ENCODE assay signal across 7 cellular contexts in the genomic region with DNA sequence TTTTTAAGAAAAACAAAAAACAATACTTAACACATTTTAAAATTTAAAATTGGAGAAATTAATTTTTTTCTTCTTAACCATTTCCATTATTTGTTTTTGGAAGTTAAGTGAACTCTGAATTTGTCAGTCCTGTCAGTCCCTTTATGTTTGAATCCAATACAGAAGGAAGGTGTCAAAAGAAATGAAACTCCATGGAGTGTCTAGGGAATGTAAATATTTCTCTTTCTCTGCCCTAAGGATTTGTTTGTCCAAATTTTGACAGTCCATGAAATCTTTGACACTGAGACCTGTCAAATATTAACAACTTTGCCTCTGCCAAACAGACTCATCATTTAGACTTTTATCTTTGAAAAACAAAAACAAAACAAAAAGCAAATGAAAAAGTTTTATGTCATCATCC.
"Had no signal": no experiment of that assay in that cellular context is flagged by ENCODE, and none has a peak within 500 bp of the region (broad histone marks: within the 10 kb centered on the region; RNA-seq: fewer than 3 reads in every experiment).

No MANE protein-coding gene starts in this region.

- ATAC-seq: K562 had no signal

- H3K9ac ChIP-seq: KMS-11 had no signal

- H3K27ac ChIP-seq: HL-60, KMS-11 had no signal

- H3K4me2 ChIP-seq: KMS-11 had no signal

- FAIRE-seq: HTR-8/SVneo, K562 had no signal

- DNase-seq: IMR-90, KBM-7, KG1 had no signal

- H3K4me3 ChIP-seq: K562 had no signal
